ENCODE assay signal across 8 cellular contexts in the genomic region with DNA sequence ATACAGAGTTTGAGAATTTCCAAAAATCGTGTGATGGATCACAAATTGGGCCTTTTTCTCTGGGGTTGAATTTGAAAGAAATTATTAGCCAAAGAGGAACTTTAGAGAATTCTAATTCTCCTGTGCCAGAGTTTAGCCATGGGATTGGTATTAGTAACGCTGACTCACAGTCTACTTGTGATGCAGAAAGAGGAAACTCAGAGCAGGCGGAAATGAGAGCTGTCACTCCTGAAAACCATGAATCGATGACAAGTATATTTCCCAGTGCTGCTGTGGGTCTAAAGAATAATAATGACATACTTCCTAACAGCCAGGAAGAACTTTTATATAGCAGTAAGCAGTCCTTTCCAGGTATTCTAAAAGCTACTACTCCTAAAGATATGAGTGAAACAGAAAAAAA.
A peak's percentile ranks its signal among the peaks of the same experiment; 100 is the strongest.
DNase-seq lines count a peak whose midpoint lies in the region; ATAC-seq and TF ChIP-seq lines count a peak whose summit lies in the region.

No MANE protein-coding gene starts in this region.

- H3F3A ChIP-seq in OCI-LY1 (ENCODE audit: insufficient read depth, low read length), result no peaks in the 10 kb centered on the region

- H3K9me2 ChIP-seq in OCI-LY1 (ENCODE audit: low read depth, low read length), result no peaks in the 10 kb centered on the region

- H3K9ac ChIP-seq in OCI-LY1 (ENCODE audit: low read length), result no peak overlapping the region

- peak overlapping the region; percentile 3; the same call in 1 of the 2 replicates for H3K4me2 ChIP-seq in OCI-LY1 (ENCODE audit: low read length)

- H3K4me1 ChIP-seq in OCI-LY1 (ENCODE audit: insufficient read depth, low read length, severe bottlenecking), result peaks cover 13% of the 10 kb centered on the region

- peaks cover 16% of the 10 kb centered on the region for H3K36me3 ChIP-seq in OCI-LY1 (ENCODE audit: insufficient read depth, low read length)

- no peaks in the 10 kb centered on the region for H3K9me3 ChIP-seq in OCI-LY1 (ENCODE audit: low read length)

- TF ChIP-seq CTCF in OCI-LY1 (IDR thresholded peaks at IDR 0.05; ENCODE audit: low read length) (no peak), epithelial cell of esophagus (IDR thresholded peaks at IDR 0.05; ENCODE audit: insufficient read depth, low read depth, low read length, missing control alignments) (no peak)

- peak; percentile 2 for DNase-seq in stimulated activated naive CD4-positive, alpha-beta T cell treated with Interleukin-2 at 50 U/mL for 16 hours (lab: John Stamatoyannopoulos, UW)
- no peak for DNase-seq in stimulated activated naive CD4-positive, alpha-beta T cell (lab: John Stamatoyannopoulos, UW)
- peak; percentile 91 for DNase-seq in epithelial cell of esophagus (ENCODE audit: low read depth)
- DNase-seq in smooth muscle cell of the brain vasculature (ENCODE audit: low read depth, low spot score), result peak; percentile 15
- DNase-seq in posterior vena cava (ENCODE audit: low spot score), result no peak
- no peak for DNase-seq in NCI-H1436 treated with DMSO at 0.1 percent for 48 hours (lab: John Stamatoyannopoulos, UW)

- H3K79me2 ChIP-seq in OCI-LY1 (ENCODE audit: insufficient read depth, low read length), result no peaks in the 10 kb centered on the region

- intact Hi-C loops in posterior vena cava (cut with DNase I), result no loop called here

- no peak overlapping the region for H2AFZ ChIP-seq in OCI-LY1 (ENCODE audit: low read length)

- no peak for ATAC-seq in GM21825 (IDR thresholded peaks at IDR 0.05; ENCODE audit: unreplicated experiment)

- H3K4me3 ChIP-seq in OCI-LY1 (ENCODE audit: low read depth, low read length, poor library complexity, severe bottlenecking) (no peak overlapping the region), epithelial cell of esophagus (ENCODE audit: low read length) (no peak overlapping the region)

- H4K20me1 ChIP-seq in OCI-LY1 (ENCODE audit: insufficient read depth, low read length), result no peaks in the 10 kb centered on the region

- no peaks in the 10 kb centered on the region for H3K27me3 ChIP-seq in OCI-LY1 (ENCODE audit: insufficient read depth, low read length)

- no peak overlapping the region for H3K27ac ChIP-seq in OCI-LY1 (ENCODE audit: low read depth, low read length, poor library complexity, severe bottlenecking)

Comparison
In these comparisons a context has a peak if more than half of its experiments do, and no peak if none do; other contexts are left out.
1. DNase-seq: peak in stimulated activated naive CD4-positive, alpha-beta T cell treated with Interleukin-2 at 50 U/mL for 16 hours (single experiment), epithelial cell of esophagus (single experiment) and smooth muscle cell of the brain vasculature (single experiment); none in stimulated activated naive CD4-positive, alpha-beta T cell (0 of 6), posterior vena cava (single experiment) and NCI-H1436 treated with DMSO at 0.1 percent for 48 hours (single experiment).